ENCODE assay signal across 8 cellular contexts in the genomic region with DNA sequence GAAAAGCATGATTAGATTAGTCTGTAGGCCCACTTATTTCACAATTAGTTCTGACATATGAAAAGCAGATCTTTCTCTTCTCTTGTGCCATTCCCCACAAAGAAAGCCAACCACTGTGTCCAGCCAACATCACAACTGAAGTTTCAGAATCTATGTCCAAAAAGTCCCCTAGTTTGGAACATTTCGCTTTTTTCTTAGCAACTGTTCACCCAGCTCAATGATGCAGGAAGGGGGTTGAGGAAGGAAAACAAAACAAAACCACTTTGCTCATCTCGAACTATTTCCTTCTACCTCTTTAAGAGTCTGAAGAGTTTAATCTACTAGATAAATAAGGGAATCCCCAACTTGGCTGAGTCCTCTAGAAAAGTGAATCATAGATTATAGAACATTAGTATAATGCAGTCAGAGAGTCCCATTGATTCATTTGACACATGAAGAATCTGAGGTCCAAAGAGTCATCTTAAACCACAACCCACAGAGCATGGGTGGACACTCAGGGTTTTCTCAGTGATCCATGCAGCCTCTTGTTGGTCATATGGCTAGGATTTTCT.
DNase-seq lines count a peak whose midpoint lies in the region; ATAC-seq and TF ChIP-seq lines count a peak whose summit lies in the region.

No MANE protein-coding gene starts in this region.

- no peak for TF ChIP-seq EP300 in esophagus muscularis mucosa (IDR thresholded peaks at IDR 0.05)

- ATAC-seq in HG02938 (IDR thresholded peaks at IDR 0.05; ENCODE audit: unreplicated experiment) (peak; percentile 49), RWPE2 (ENCODE audit: low read depth) (peak; percentile 80)

- no peak overlapping the region for H3K4me3 ChIP-seq in RWPE2 (ENCODE audit: severe bottlenecking)
- H3K4me3 ChIP-seq in esophagus muscularis mucosa: no peak overlapping the region
- H3K4me3 ChIP-seq in spleen: no peak overlapping the region

- intact Hi-C loops in esophagus muscularis mucosa (cut with DNase I): no loop called here
- intact Hi-C loops in spleen (cut with DNase I; ENCODE audit: low total_unique reads): no loop called here

- peak; percentile 70 for DNase-seq in activated effector memory CD4-positive, alpha-beta T cell treated with anti-CD3 and anti-CD28 coated beads, Interleukin-2, amount 50 U/mL, for 16 hours
- DNase-seq in activated effector memory CD4-positive, alpha-beta T cell treated with Interleukin-2 at 50 U/mL for 16 hours: no peak
- DNase-seq in RWPE2 (ENCODE audit: low spot score): no peak
- no peak for DNase-seq in esophagus muscularis mucosa (ENCODE audit: extremely low spot score)
- no peak for DNase-seq in spleen
- DNase-seq in UCSD-AML1 (lab: John Stamatoyannopoulos, UW; ENCODE audit: unreplicated experiment): no peak
- no peak for DNase-seq in NCI-H82 treated with DMSO at 0.1 percent for 48 hours (lab: John Stamatoyannopoulos, UW; ENCODE audit: unreplicated experiment)

- WGBS in esophagus muscularis mucosa: 50% methylated on average over 2 of the region's 2 CpGs
- 1 to 10% (median 6%) methylated on average over 2 of the region's 2 CpGs for WGBS in spleen, 5 donors

- TF ChIP-seq POLR2A in esophagus muscularis mucosa (IDR thresholded peaks at IDR 0.05; ENCODE audit: low read depth) (no peak), spleen (IDR thresholded peaks at IDR 0.05) (no peak)

- H3K27me3 ChIP-seq in RWPE2 (ENCODE audit: insufficient read depth, poor library complexity, severe bottlenecking): no peaks in the 10 kb centered on the region
- H3K27me3 ChIP-seq in esophagus muscularis mucosa: no peaks in the 10 kb centered on the region
- H3K27me3 ChIP-seq in spleen (replicated peaks in 1 of 7): no peaks in the 10 kb centered on the region

- H3K4me1 ChIP-seq in RWPE2 (ENCODE audit: insufficient read depth, poor library complexity, severe bottlenecking) (peaks cover 3% of the 10 kb centered on the region), esophagus muscularis mucosa (peaks cover 11 to 37% (median 21%) of the 10 kb centered on the region in 4 donors), spleen (peaks cover 47 to 95% (median 72%) of the 10 kb centered on the region in 6 donors)

- no peaks in the 10 kb centered on the region for H3K36me3 ChIP-seq in RWPE2 (ENCODE audit: low read depth)
- peaks cover 0 to 15% (median 8%) of the 10 kb centered on the region in 4 donors for H3K36me3 ChIP-seq in esophagus muscularis mucosa
- H3K36me3 ChIP-seq in spleen: peaks cover 0 to 40% (median 18%) of the 10 kb centered on the region in 6 donors

- H3K27ac ChIP-seq in RWPE2 (ENCODE audit: poor library complexity, severe bottlenecking): no peak overlapping the region
- H3K27ac ChIP-seq in esophagus muscularis mucosa (replicated peaks in 1 of 4): peak overlapping the region in 3 of 4 donors; percentile 9 to 34 (median 20)
- peak overlapping the region; percentile 43 to 91 (median 82) for H3K27ac ChIP-seq in spleen

- TF ChIP-seq CTCF in RWPE2 (IDR thresholded peaks at IDR 0.05; ENCODE audit: poor library complexity, severe bottlenecking) (no peak), esophagus muscularis mucosa (IDR thresholded peaks at IDR 0.05) (no peak), spleen (IDR thresholded peaks at IDR 0.05 in 8 of 11, conservative IDR thresholded peaks at IDR 0.05 in 3 of 11) (peak in 1 of 11 experiments; percentile 11)

- H3K9me3 ChIP-seq in RWPE2 (ENCODE audit: severe bottlenecking): no peaks in the 10 kb centered on the region
- H3K9me3 ChIP-seq in esophagus muscularis mucosa: no peaks in the 10 kb centered on the region
- no peaks in the 10 kb centered on the region for H3K9me3 ChIP-seq in spleen
